ENCODE assay signal across 1 cellular context in genomic region chr12:117042171-117042809, GRCh38.
TF ChIP-seq lines count a peak whose summit lies in the region.

No MANE protein-coding gene starts in this region.

TF ChIP-seq in K562, 482 proteins besides CTCF, POLR2A, EP300 and RAD21 (continued from another document and continues in another):
- TF ChIP-seq, protein P1, sequence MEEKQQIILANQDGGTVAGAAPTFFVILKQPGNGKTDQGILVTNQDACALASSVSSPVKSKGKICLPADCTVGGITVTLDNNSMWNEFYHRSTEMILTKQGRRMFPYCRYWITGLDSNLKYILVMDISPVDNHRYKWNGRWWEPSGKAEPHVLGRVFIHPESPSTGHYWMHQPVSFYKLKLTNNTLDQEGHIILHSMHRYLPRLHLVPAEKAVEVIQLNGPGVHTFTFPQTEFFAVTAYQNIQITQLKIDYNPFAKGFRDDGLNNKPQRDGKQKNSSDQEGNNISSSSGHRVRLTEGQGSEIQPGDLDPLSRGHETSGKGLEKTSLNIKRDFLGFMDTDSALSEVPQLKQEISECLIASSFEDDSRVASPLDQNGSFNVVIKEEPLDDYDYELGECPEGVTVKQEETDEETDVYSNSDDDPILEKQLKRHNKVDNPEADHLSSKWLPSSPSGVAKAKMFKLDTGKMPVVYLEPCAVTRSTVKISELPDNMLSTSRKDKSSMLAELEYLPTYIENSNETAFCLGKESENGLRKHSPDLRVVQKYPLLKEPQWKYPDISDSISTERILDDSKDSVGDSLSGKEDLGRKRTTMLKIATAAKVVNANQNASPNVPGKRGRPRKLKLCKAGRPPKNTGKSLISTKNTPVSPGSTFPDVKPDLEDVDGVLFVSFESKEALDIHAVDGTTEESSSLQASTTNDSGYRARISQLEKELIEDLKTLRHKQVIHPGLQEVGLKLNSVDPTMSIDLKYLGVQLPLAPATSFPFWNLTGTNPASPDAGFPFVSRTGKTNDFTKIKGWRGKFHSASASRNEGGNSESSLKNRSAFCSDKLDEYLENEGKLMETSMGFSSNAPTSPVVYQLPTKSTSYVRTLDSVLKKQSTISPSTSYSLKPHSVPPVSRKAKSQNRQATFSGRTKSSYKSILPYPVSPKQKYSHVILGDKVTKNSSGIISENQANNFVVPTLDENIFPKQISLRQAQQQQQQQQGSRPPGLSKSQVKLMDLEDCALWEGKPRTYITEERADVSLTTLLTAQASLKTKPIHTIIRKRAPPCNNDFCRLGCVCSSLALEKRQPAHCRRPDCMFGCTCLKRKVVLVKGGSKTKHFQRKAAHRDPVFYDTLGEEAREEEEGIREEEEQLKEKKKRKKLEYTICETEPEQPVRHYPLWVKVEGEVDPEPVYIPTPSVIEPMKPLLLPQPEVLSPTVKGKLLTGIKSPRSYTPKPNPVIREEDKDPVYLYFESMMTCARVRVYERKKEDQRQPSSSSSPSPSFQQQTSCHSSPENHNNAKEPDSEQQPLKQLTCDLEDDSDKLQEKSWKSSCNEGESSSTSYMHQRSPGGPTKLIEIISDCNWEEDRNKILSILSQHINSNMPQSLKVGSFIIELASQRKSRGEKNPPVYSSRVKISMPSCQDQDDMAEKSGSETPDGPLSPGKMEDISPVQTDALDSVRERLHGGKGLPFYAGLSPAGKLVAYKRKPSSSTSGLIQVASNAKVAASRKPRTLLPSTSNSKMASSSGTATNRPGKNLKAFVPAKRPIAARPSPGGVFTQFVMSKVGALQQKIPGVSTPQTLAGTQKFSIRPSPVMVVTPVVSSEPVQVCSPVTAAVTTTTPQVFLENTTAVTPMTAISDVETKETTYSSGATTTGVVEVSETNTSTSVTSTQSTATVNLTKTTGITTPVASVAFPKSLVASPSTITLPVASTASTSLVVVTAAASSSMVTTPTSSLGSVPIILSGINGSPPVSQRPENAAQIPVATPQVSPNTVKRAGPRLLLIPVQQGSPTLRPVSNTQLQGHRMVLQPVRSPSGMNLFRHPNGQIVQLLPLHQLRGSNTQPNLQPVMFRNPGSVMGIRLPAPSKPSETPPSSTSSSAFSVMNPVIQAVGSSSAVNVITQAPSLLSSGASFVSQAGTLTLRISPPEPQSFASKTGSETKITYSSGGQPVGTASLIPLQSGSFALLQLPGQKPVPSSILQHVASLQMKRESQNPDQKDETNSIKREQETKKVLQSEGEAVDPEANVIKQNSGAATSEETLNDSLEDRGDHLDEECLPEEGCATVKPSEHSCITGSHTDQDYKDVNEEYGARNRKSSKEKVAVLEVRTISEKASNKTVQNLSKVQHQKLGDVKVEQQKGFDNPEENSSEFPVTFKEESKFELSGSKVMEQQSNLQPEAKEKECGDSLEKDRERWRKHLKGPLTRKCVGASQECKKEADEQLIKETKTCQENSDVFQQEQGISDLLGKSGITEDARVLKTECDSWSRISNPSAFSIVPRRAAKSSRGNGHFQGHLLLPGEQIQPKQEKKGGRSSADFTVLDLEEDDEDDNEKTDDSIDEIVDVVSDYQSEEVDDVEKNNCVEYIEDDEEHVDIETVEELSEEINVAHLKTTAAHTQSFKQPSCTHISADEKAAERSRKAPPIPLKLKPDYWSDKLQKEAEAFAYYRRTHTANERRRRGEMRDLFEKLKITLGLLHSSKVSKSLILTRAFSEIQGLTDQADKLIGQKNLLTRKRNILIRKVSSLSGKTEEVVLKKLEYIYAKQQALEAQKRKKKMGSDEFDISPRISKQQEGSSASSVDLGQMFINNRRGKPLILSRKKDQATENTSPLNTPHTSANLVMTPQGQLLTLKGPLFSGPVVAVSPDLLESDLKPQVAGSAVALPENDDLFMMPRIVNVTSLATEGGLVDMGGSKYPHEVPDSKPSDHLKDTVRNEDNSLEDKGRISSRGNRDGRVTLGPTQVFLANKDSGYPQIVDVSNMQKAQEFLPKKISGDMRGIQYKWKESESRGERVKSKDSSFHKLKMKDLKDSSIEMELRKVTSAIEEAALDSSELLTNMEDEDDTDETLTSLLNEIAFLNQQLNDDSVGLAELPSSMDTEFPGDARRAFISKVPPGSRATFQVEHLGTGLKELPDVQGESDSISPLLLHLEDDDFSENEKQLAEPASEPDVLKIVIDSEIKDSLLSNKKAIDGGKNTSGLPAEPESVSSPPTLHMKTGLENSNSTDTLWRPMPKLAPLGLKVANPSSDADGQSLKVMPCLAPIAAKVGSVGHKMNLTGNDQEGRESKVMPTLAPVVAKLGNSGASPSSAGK (IDR thresholded peaks at IDR 0.05) = peak; percentile 85
- TF ChIP-seq ARHGAP35 (IDR thresholded peaks at IDR 0.05; ENCODE audit: partially characterized antibody) = peak; percentile 2
- TF ChIP-seq PTBP1 (IDR thresholded peaks at IDR 0.05; ENCODE audit: low read depth, low read length) = 0 out of 2 replicates have a peak, but pooled peaks have one; percentile 77
- TF ChIP-seq, protein P2, sequence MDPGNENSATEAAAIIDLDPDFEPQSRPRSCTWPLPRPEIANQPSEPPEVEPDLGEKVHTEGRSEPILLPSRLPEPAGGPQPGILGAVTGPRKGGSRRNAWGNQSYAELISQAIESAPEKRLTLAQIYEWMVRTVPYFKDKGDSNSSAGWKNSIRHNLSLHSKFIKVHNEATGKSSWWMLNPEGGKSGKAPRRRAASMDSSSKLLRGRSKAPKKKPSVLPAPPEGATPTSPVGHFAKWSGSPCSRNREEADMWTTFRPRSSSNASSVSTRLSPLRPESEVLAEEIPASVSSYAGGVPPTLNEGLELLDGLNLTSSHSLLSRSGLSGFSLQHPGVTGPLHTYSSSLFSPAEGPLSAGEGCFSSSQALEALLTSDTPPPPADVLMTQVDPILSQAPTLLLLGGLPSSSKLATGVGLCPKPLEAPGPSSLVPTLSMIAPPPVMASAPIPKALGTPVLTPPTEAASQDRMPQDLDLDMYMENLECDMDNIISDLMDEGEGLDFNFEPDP (CRISPR knock-in tag; IDR thresholded peaks at IDR 0.05) = peak; percentile 23; the same call in 1 of the 2 replicates
- TF ChIP-seq MXI1 (IDR thresholded peaks at IDR 0.05; ENCODE audit: low read depth, low read length) = peak; percentile 71; the same call in 1 of the 2 replicates
- TF ChIP-seq, protein P3, sequence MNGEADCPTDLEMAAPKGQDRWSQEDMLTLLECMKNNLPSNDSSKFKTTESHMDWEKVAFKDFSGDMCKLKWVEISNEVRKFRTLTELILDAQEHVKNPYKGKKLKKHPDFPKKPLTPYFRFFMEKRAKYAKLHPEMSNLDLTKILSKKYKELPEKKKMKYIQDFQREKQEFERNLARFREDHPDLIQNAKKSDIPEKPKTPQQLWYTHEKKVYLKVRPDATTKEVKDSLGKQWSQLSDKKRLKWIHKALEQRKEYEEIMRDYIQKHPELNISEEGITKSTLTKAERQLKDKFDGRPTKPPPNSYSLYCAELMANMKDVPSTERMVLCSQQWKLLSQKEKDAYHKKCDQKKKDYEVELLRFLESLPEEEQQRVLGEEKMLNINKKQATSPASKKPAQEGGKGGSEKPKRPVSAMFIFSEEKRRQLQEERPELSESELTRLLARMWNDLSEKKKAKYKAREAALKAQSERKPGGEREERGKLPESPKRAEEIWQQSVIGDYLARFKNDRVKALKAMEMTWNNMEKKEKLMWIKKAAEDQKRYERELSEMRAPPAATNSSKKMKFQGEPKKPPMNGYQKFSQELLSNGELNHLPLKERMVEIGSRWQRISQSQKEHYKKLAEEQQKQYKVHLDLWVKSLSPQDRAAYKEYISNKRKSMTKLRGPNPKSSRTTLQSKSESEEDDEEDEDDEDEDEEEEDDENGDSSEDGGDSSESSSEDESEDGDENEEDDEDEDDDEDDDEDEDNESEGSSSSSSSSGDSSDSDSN (IDR thresholded peaks at IDR 0.05; ENCODE audit: borderline replicate concordance in 1 of 2, low read depth in 2 of 2, low read length in 2 of 2) = 0 out of 4 replicates have a peak, but pooled peaks of 1 of the 2 experiments have one; percentile 30
- peak in 1 of 2 experiments; percentile 64; a peak in 2 of 4 replicates for TF ChIP-seq ZNF318 (IDR thresholded peaks at IDR 0.05; ENCODE audit: borderline replicate concordance in 1 of 2, low read depth in 1 of 2)
- TF ChIP-seq TEAD1 (CRISPR knock-in tag; IDR thresholded peaks at IDR 0.05) = peak; percentile 99
- peak; percentile 99 for TF ChIP-seq NFIC (IDR thresholded peaks at IDR 0.05)
- TF ChIP-seq SMAD1 (IDR thresholded peaks at IDR 0.05; ENCODE audit: low read depth, low read length, partially characterized antibody) = peak; percentile 98
- TF ChIP-seq RBBP5 (IDR thresholded peaks at IDR 0.05; ENCODE audit: borderline replicate concordance, insufficient read depth, low read length, poor library complexity, severe bottlenecking) = no peak
- peak; percentile 60; the same call in 1 of the 2 replicates for TF ChIP-seq ZNF347 (CRISPR knock-in tag; IDR thresholded peaks at IDR 0.05; ENCODE audit: low read depth)
- TF ChIP-seq, protein P4, sequence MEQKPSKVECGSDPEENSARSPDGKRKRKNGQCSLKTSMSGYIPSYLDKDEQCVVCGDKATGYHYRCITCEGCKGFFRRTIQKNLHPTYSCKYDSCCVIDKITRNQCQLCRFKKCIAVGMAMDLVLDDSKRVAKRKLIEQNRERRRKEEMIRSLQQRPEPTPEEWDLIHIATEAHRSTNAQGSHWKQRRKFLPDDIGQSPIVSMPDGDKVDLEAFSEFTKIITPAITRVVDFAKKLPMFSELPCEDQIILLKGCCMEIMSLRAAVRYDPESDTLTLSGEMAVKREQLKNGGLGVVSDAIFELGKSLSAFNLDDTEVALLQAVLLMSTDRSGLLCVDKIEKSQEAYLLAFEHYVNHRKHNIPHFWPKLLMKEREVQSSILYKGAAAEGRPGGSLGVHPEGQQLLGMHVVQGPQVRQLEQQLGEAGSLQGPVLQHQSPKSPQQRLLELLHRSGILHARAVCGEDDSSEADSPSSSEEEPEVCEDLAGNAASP (IDR thresholded peaks at IDR 0.05) = no peak
